22 cellular contexts compared by ENCODE assay signal in the genomic region with DNA sequence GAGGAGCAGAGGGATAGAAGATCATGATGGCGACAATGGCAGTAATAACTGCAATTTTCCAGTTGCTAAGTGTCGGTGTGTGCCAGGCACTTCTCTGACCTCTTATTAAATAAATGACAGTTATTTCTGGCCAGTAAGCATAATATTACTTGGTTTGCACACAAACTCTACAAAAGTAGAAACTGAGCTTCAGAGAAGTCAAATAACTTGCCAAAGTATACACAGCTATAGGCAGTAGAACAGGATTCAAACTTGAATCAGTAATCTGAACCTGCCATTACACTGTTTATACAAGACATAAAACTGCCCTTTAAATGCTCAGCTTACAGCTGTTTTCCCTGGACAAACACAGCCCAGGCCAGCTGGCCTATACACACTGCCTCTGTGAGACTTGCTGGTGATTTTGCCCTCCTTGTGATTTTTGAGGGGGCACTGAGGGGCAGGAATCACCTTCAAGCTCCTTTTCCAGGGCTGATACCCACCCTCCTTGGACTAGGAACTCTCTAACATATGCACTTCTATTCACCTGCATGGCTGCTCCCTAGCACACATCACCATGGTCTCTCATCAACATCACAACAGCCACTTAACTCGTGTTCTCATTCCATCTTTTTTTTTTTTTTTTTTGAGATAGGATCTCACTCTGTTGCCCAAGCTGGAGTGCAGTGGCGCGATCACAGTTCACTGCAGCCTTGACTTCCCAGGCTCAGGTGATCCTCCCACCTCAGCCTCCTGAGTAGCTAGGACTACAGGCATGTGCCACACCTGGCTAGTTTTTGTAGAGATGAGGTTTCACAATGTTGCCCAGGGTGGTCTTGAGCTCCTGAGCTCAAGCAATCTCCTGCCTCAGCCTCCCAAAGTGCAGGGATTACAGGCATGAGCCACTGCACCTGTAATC.
DNase-seq lines count a peak whose midpoint lies in the region; ATAC-seq and TF ChIP-seq lines count a peak whose summit lies in the region.
"Had no signal": no experiment of that assay in that cellular context is flagged by ENCODE, and none has a peak within 500 bp of the region (broad histone marks: within the 10 kb centered on the region; RNA-seq: fewer than 3 reads in every experiment).

No MANE protein-coding gene starts in this region.

- H4K8ac ChIP-seq in trophoblast cell (ENCODE audit: low read depth, low read length), result no peak overlapping the region

- H2BK12ac ChIP-seq in trophoblast cell (ENCODE audit: low read length), result no peak overlapping the region

- ATAC-seq in body of pancreas (peak; percentile 65), HG03469 (IDR thresholded peaks at IDR 0.05; ENCODE audit: unreplicated experiment) (no peak)
- no peak for ATAC-seq in activated CD8-positive, alpha-beta memory T cell treated with anti-CD3 and anti-CD28 coated beads, Interleukin-2, amount 10 ng/mL, durations not matched to agents 7 days and 5 days
- ATAC-seq: activated CD4-positive, alpha-beta T cell treated with anti-CD3 and anti-CD28 coated beads for 36 hours; activated T-cell treated with anti-CD3 and anti-CD28 coated beads, Interleukin-2, amount 50 U/mL, for 4 hours; left ventricle myocardium superior; stimulated activated naive CD8-positive, alpha-beta T cell treated with anti-CD3 and anti-CD28 coated beads, Interleukin-15, amount 100 ng/mL, for 72 hours; T-cell had no signal

- WGBS in body of pancreas, 2 donors, result 49 to 58% methylated on average over 5 of the region's 5 CpGs
- no CpG with 5 or more reads among the region's 5 CpGs for WGBS in trophoblast cell (ENCODE audit: extremely low coverage, insufficient coverage, insufficient read length)

- no peaks in the 10 kb centered on the region for H3K79me2 ChIP-seq in trophoblast cell (ENCODE audit: control insufficient read depth, insufficient read depth, low read length, poor library complexity)

- no peaks in the 10 kb centered on the region for H3K36me3 Mint-ChIP-seq in progenitor cell of endocrine pancreas (ENCODE audit: insufficient read depth)
- H3K36me3 Mint-ChIP-seq in activated CD8-positive, alpha-beta memory T cell treated with anti-CD3 and anti-CD28 coated beads, Interleukin-2, amount 10 ng/mL, durations not matched to agents 7 days and 5 days, result no peaks in the 10 kb centered on the region
- H3K36me3 Mint-ChIP-seq: natural killer cell treated with Interleukin-12 subunit alpha and Interleukin-12 subunit beta and Interleukin-15 and Interleukin-18, amount 100 ng/mL, for 72 hours had no signal

- H3K27me3 Mint-ChIP-seq in progenitor cell of endocrine pancreas, result no peaks in the 10 kb centered on the region
- no peaks in the 10 kb centered on the region for H3K27me3 Mint-ChIP-seq in activated CD8-positive, alpha-beta memory T cell treated with anti-CD3 and anti-CD28 coated beads, Interleukin-2, amount 10 ng/mL, durations not matched to agents 7 days and 5 days
- H3K27me3 Mint-ChIP-seq: activated CD4-positive, alpha-beta T cell treated with anti-CD3 and anti-CD28 coated beads for 36 hours; CD4-positive, alpha-beta memory T cell; natural killer cell treated with Interleukin-12 subunit alpha and Interleukin-12 subunit beta and Interleukin-15 and Interleukin-18, amount 100 ng/mL, for 72 hours; stimulated activated naive CD8-positive, alpha-beta T cell treated with anti-CD3 and anti-CD28 coated beads, Interleukin-15, amount 100 ng/mL, for 72 hours; T-cell had no signal

- peak overlapping the region; percentile 31 for H3K4me3 ChIP-seq in LNCaP clone FGC (ENCODE audit: low read depth, low read length)
- no peak overlapping the region for H3K4me3 ChIP-seq in body of pancreas
- no peak overlapping the region for H3K4me3 ChIP-seq in trophoblast cell (ENCODE audit: low read depth, low read length)
- H3K4me3 ChIP-seq: esophagus muscularis mucosa, Peyer's patch had no signal

- no peak overlapping the region for H3K14ac ChIP-seq in trophoblast cell (ENCODE audit: low read length)

- H3K4me1 ChIP-seq in body of pancreas, result peaks cover 14% of the 10 kb centered on the region
- H3K4me1 ChIP-seq in trophoblast cell (ENCODE audit: control insufficient read depth in 1 of 2, insufficient read depth in 2 of 2, low read length in 2 of 2), result no peaks in the 10 kb centered on the region
- H3K4me1 ChIP-seq: Peyer's patch had no signal

- H3K27ac Mint-ChIP-seq in progenitor cell of endocrine pancreas, result peak overlapping the region; percentile 89
- H3K27ac Mint-ChIP-seq in activated CD8-positive, alpha-beta memory T cell treated with anti-CD3 and anti-CD28 coated beads, Interleukin-2, amount 10 ng/mL, durations not matched to agents 7 days and 5 days, result no peak overlapping the region
- H3K27ac Mint-ChIP-seq: activated CD4-positive, alpha-beta T cell treated with anti-CD3 and anti-CD28 coated beads for 36 hours; natural killer cell treated with Interleukin-12 subunit alpha and Interleukin-12 subunit beta and Interleukin-15 and Interleukin-18, amount 100 ng/mL, for 72 hours; T-cell had no signal

- H2AK5ac ChIP-seq in trophoblast cell (ENCODE audit: low read length), result no peak overlapping the region

- H3K9me3 ChIP-seq in body of pancreas (no peaks in the 10 kb centered on the region), trophoblast cell (ENCODE audit: insufficient read depth, low read depth, low read length) (no peaks in the 10 kb centered on the region)
- H3K9me3 ChIP-seq: esophagus muscularis mucosa, Peyer's patch had no signal

- no peak overlapping the region for H3K9ac ChIP-seq in trophoblast cell (ENCODE audit: low read length)

- H3K27ac ChIP-seq in body of pancreas (no peak overlapping the region), trophoblast cell (ENCODE audit: low read depth, low read length) (no peak overlapping the region)
- H3K27ac ChIP-seq: esophagus muscularis mucosa, Peyer's patch had no signal

- H4K12ac ChIP-seq in trophoblast cell (ENCODE audit: low read depth, low read length), result no peak overlapping the region

- no peak overlapping the region for H2BK120ac ChIP-seq in trophoblast cell (ENCODE audit: insufficient read depth, low read length, poor library complexity)

- no peaks in the 10 kb centered on the region for H3K9me3 Mint-ChIP-seq in progenitor cell of endocrine pancreas (ENCODE audit: low read depth)
- no peaks in the 10 kb centered on the region for H3K9me3 Mint-ChIP-seq in activated CD8-positive, alpha-beta memory T cell treated with anti-CD3 and anti-CD28 coated beads, Interleukin-2, amount 10 ng/mL, durations not matched to agents 7 days and 5 days (ENCODE audit: low read depth)
- H3K9me3 Mint-ChIP-seq: activated T-cell treated with anti-CD3 and anti-CD28 coated beads, Interleukin-2, amount 50 U/mL, for 4 hours; CD4-positive, alpha-beta memory T cell; natural killer cell treated with Interleukin-12 subunit alpha and Interleukin-12 subunit beta and Interleukin-15 and Interleukin-18, amount 100 ng/mL, for 72 hours; stimulated activated naive CD8-positive, alpha-beta T cell treated with anti-CD3 and anti-CD28 coated beads, Interleukin-15, amount 100 ng/mL, for 72 hours; T-cell had no signal

- H3K18ac ChIP-seq in trophoblast cell (ENCODE audit: low read length), result no peak overlapping the region

- no peak overlapping the region for H4K91ac ChIP-seq in trophoblast cell (ENCODE audit: low read depth, low read length)

- H2AFZ ChIP-seq in trophoblast cell (ENCODE audit: insufficient read depth, low read length, poor library complexity), result no peak overlapping the region

- H3K4ac ChIP-seq in trophoblast cell (ENCODE audit: low read depth, low read length), result no peak overlapping the region

- H3K27me3 ChIP-seq in body of pancreas (no peaks in the 10 kb centered on the region), trophoblast cell (ENCODE audit: insufficient read depth, low read length) (no peaks in the 10 kb centered on the region)
- H3K27me3 ChIP-seq: esophagus muscularis mucosa, Peyer's patch had no signal

- H3K4me1 Mint-ChIP-seq in progenitor cell of endocrine pancreas (ENCODE audit: low read depth), result peaks cover 14% of the 10 kb centered on the region
- peaks cover 5% of the 10 kb centered on the region for H3K4me1 Mint-ChIP-seq in activated CD8-positive, alpha-beta memory T cell treated with anti-CD3 and anti-CD28 coated beads, Interleukin-2, amount 10 ng/mL, durations not matched to agents 7 days and 5 days

- no peaks in the 10 kb centered on the region for H3K36me3 ChIP-seq in body of pancreas (replicated peaks in 1 of 2; ENCODE audit: insufficient read depth in 1 of 2, low read depth in 2 of 2)
- no peaks in the 10 kb centered on the region for H3K36me3 ChIP-seq in trophoblast cell (ENCODE audit: control insufficient read depth in 1 of 2, insufficient read depth in 2 of 2, low read length in 2 of 2)
- H3K36me3 ChIP-seq: Peyer's patch had no signal

- no peak overlapping the region for H3K23ac ChIP-seq in trophoblast cell (ENCODE audit: low read length)

- no peak for TF ChIP-seq CTCF in LNCaP clone FGC (IDR thresholded peaks at IDR 0.05; ENCODE audit: control insufficient read depth, extremely low read depth, insufficient read depth)
- no peak for TF ChIP-seq CTCF in body of pancreas (IDR thresholded peaks at IDR 0.05)
- no peak for TF ChIP-seq CTCF in progenitor cell of endocrine pancreas (IDR thresholded peaks at IDR 0.05; ENCODE audit: unreplicated experiment)

- no peak overlapping the region for H2BK5ac ChIP-seq in trophoblast cell (ENCODE audit: low read depth, low read length, poor library complexity)

- no peak for TF ChIP-seq POLR2A in body of pancreas (IDR thresholded peaks at IDR 0.05)

- intact Hi-C loops in body of pancreas (cut with DNase I), result no loop called here

- DNase-seq in LNCaP clone FGC (ENCODE audit: low read depth) (peak; percentile 93), NCI-H2227 (lab: John Stamatoyannopoulos, UW; ENCODE audit: unreplicated experiment) (peak; percentile 44), body of pancreas (peak in 3 of 4 donors; percentile 19 to 53 (median 37)), progenitor cell of endocrine pancreas (ENCODE audit: low spot score, unreplicated experiment) (no peak), trophoblast cell (no peak), HuH-7.5 (ENCODE audit: low spot score) (no peak)
- no peak for DNase-seq in activated CD8-positive, alpha-beta memory T cell treated with anti-CD3 and anti-CD28 coated beads, Interleukin-2, amount 10 ng/mL, durations not matched to agents 7 days and 5 days
- DNase-seq: activated CD4-positive, alpha-beta T cell treated with anti-CD3 and anti-CD28 coated beads for 36 hours; activated T-cell treated with anti-CD3 and anti-CD28 coated beads, Interleukin-2, amount 50 U/mL, for 4 hours; amniotic stem cell; CD4-positive, alpha-beta memory T cell; cortex of kidney; GF-D8; KBM-7; left ventricle myocardium superior; NCI-H187 treated with DMSO at 0.1 percent for 48 hours; Peyer's patch; stimulated activated naive CD8-positive, alpha-beta T cell treated with anti-CD3 and anti-CD28 coated beads, Interleukin-15, amount 100 ng/mL, for 72 hours; T-cell had no signal

- H3K79me1 ChIP-seq in trophoblast cell (ENCODE audit: low read length), result no peaks in the 10 kb centered on the region

- peak overlapping the region; percentile 42 for H3K4me3 Mint-ChIP-seq in progenitor cell of endocrine pancreas (ENCODE audit: low read depth)
- no peak overlapping the region for H3K4me3 Mint-ChIP-seq in activated CD8-positive, alpha-beta memory T cell treated with anti-CD3 and anti-CD28 coated beads, Interleukin-2, amount 10 ng/mL, durations not matched to agents 7 days and 5 days
- H3K4me3 Mint-ChIP-seq: activated CD4-positive, alpha-beta T cell treated with anti-CD3 and anti-CD28 coated beads for 36 hours; activated T-cell treated with anti-CD3 and anti-CD28 coated beads, Interleukin-2, amount 50 U/mL, for 4 hours; CD4-positive, alpha-beta memory T cell; natural killer cell treated with Interleukin-12 subunit alpha and Interleukin-12 subunit beta and Interleukin-15 and Interleukin-18, amount 100 ng/mL, for 72 hours; stimulated activated naive CD8-positive, alpha-beta T cell treated with anti-CD3 and anti-CD28 coated beads, Interleukin-15, amount 100 ng/mL, for 72 hours; T-cell had no signal

- CTCF ChIA-PET in activated CD8-positive, alpha-beta memory T cell treated with anti-CD3 and anti-CD28 coated beads, Interleukin-2, amount 10 ng/mL, durations not matched to agents 7 days and 5 days (lab: Charles Lee), result interaction anchor here (0.7 to 1.4 kb wide), 4 partner anchors 10 to 387 kb away, joined by 3 to 5 read pairs (median 4); no protein-coding TSS in a partner anchor

- no peak overlapping the region for H3K4me2 ChIP-seq in trophoblast cell (ENCODE audit: low read length)

Comparison
In these comparisons a context has a peak if more than half of its experiments do, and no peak if none do; other contexts are left out.
1. DNase-seq: peak in LNCaP clone FGC (single experiment), NCI-H2227 (single experiment) and body of pancreas (3 of 4); none in progenitor cell of endocrine pancreas (single experiment), trophoblast cell (0 of 2), activated CD8-positive, alpha-beta memory T cell treated with anti-CD3 and anti-CD28 coated beads, Interleukin-2, amount 10 ng/mL, durations not matched to agents 7 days and 5 days (single experiment) and HuH-7.5 (single experiment).